In the genomic region with DNA sequence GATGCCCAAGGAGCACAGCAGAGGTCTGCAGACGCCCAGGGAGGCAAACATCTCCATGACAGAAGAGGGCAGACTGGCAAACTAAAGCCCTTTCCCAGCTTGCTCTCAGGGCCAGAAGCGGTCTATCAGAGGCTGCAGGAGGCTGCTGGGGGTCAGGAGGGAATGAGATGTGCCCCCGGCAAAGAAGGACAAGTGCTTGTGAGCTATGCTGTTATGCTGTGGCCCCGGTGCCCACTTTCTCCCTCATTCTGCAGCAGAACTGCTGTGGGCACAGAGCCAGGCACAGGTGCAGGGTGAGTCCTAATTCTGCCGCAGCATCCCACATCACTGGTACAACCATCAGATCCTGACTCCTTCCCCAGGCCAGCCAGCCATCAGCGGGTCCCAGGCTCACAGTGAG, we compare ENCODE assay signal across 22 cellular contexts. TPM values are rescaled to one million over a fixed set of nuclear protein-coding genes. Genes with fewer than 3 reads are reported as not detected.
"Had no signal": no experiment of that assay in that cellular context is flagged by ENCODE, and none has a peak within 500 bp of the region (broad histone marks: within the 10 kb centered on the region; RNA-seq: fewer than 3 reads in every experiment).

No MANE protein-coding gene starts in this region.

- H3K4me1 ChIP-seq: SJCRH30 had no signal

- H3K9me3 ChIP-seq: MG63, SJCRH30 had no signal

- H3K27ac ChIP-seq: SJCRH30 had no signal

- H3K4me3 ChIP-seq: MG63, SJCRH30 had no signal

- H3K27me3 ChIP-seq: MG63 had no signal

- DNase-seq: KBM-7, MG63, NCI-H1092, NCI-H1105 treated with DMSO at 0.1 percent for 48 hours, NCI-H1417 treated with DMSO at 0.1 percent for 48 hours, NCI-H146, NCI-H1694 treated with DMSO at 0.1 percent for 48 hours, NCI-H1930, NCI-H2081, NCI-H2107, NCI-H2227 treated with DMSO at 0.1 percent for 48 hours, NCI-H510A, NCI-H524 treated with DMSO at 0.1 percent for 48 hours, NCI-H774, PC-3, SHP77 treated with DMSO at 0.1 percent for 48 hours, SJCRH30 had no signal

- H3K36me3 ChIP-seq: MG63, SJCRH30 had no signal

- ATAC-seq: Panc1, PC-3, Right ventricle myocardium inferior, SK-N-SH treated with all-trans-retinoic acid at 6 μM for 48 hours had no signal

RNA-seq across cellular contexts. Expression of a gene that starts 46.4 kb away (rescaled TPM):
- total RNA-seq: HT-29, LHCN-M2, PC-3, Right ventricle myocardium inferior, SJCRH30 had no signal
